Comparison of ENCODE assay signal across 27 cellular contexts in genomic region chr4:187085339-187085738, GRCh38.
"Had no signal": no experiment of that assay in that cellular context is flagged by ENCODE, and none has a peak within 500 bp of the region (broad histone marks: within the 10 kb centered on the region; RNA-seq: fewer than 3 reads in every experiment).

No MANE protein-coding gene starts in this region.

- H3K9me3 ChIP-seq: stomach, suprapubic skin, testis, thoracic aorta, thyroid gland, tibial artery, tibial nerve, transverse colon, upper lobe of left lung, upper lobe of right lung, uterus, vagina had no signal

- FAIRE-seq: urothelium cell line had no signal

- H3K36me3 ChIP-seq: stomach, suprapubic skin, thoracic aorta, thyroid gland, tibial artery, tibial nerve, transverse colon, upper lobe of left lung, upper lobe of right lung, uterus, vagina had no signal

- H3K4me3 ChIP-seq: stomach, suprapubic skin, testis, thoracic aorta, thyroid gland, tibial artery, tibial nerve, transverse colon, upper lobe of left lung, upper lobe of right lung, uterus, vagina had no signal

- H3K27me3 ChIP-seq: stomach, testis, thyroid gland, tibial artery, tibial nerve, transverse colon, upper lobe of left lung, upper lobe of right lung, uterus, vagina had no signal

- ATAC-seq: stimulated activated effector memory CD8-positive, alpha-beta T cell treated with anti-CD3 and anti-CD28 coated beads, Interleukin-12 subunit alpha, Interleukin-12 subunit beta, amount 100 ng/mL, for 72 hours; stimulated activated memory B cell treated with anti-CD40 and anti-IgM and Interleukin-4, amounts not matched to agents 10 μg/mL and 1 μg/mL and 100 μg/mL, for 72 hours; stimulated activated naive B cell treated with anti-CD40 and anti-IgM and Interleukin-4, amounts not matched to agents 10 μg/mL and 1 μg/mL and 100 μg/mL, for 72 hours; stimulated activated naive CD8-positive, alpha-beta T cell treated with anti-CD3 and anti-CD28 coated beads, Interleukin-15, amount 100 ng/mL, for 72 hours; stimulated activated naive CD8-positive, alpha-beta T cell treated with anti-CD3 and anti-CD28 coated beads, Interleukin-15, Interleukin-2, amounts not matched to agents 100 U/mL and 50 U/mL, for 24 hours; upper lobe of right lung had no signal

- DNase-seq: stimulated activated CD4-positive, alpha-beta T cell treated with anti-CD3 and anti-CD28 coated beads, Interleukin-2, amount 100 ng/mL, for 48 hours; stimulated activated CD4-positive, alpha-beta T cell treated with anti-CD3 and anti-CD28 coated beads, Interleukin-4, amount 100 ng/mL, for 1 hour; stimulated activated CD4-positive, alpha-beta T cell treated with anti-CD3 and anti-CD28 coated beads, Interleukin-4, amount 100 ng/mL, for 24 hours; stimulated activated CD4-positive, alpha-beta T cell treated with anti-CD3 and anti-CD28 coated beads, Interleukin-4, amount 100 ng/mL, for 4 hours; stimulated activated CD8-positive, alpha-beta memory T cell treated with anti-CD3 and anti-CD28 coated beads, Interleukin-4, amount 100 ng/mL, for 48 hours; stimulated activated naive B cell treated with anti-CD40 and anti-IgM and Interleukin-4, amounts not matched to agents 10 μg/mL and 1 μg/mL and 100 μg/mL, for 72 hours; stimulated activated naive CD4-positive, alpha-beta T cell; stimulated activated naive CD4-positive, alpha-beta T cell treated with Interleukin-2 at 50 U/mL for 16 hours; stimulated activated naive CD8-positive, alpha-beta T cell treated with anti-CD3 and anti-CD28 coated beads, Interleukin-15, amount 100 ng/mL, for 72 hours; stimulated activated naive CD8-positive, alpha-beta T cell treated with anti-CD3 and anti-CD28 coated beads, Interleukin-15, Interleukin-2, amounts not matched to agents 100 U/mL and 50 U/mL, for 24 hours; stomach; substantia nigra; testis; thyroid gland; tibial artery; transverse colon; trophoblast cell; upper lobe of left lung; upper lobe of right lung; uterus had no signal

- H3K4me1 ChIP-seq: stomach, suprapubic skin, testis, thyroid gland, tibial artery, tibial nerve, transverse colon, upper lobe of left lung, upper lobe of right lung, uterus, vagina had no signal

- H3K27ac ChIP-seq: stomach, suprapubic skin, testis, thoracic aorta, thyroid gland, tibial artery, tibial nerve, transverse colon, upper lobe of left lung, upper lobe of right lung, uterus, vagina had no signal
